10 cellular contexts compared by ENCODE assay signal in genomic region chr18:24189007-24189528, GRCh38. TPM values are rescaled to one million over a fixed set of nuclear protein-coding genes. Genes with fewer than 3 reads are reported as not detected.
DNase-seq lines count a peak whose midpoint lies in the region; ATAC-seq, FAIRE-seq and TF ChIP-seq lines count a peak whose summit lies in the region.
"Had no signal": no experiment of that assay in that cellular context is flagged by ENCODE, and none has a peak within 500 bp of the region (broad histone marks: within the 10 kb centered on the region; RNA-seq: fewer than 3 reads in every experiment).

No MANE protein-coding gene starts in this region.

- DNase-seq in A549 (ENCODE audit: low read depth in 1 of 2, low spot score in 1 of 2) (no peak), dorsolateral prefrontal cortex (no peak), RKO (ENCODE audit: low spot score) (no peak), AG08396 (ENCODE audit: low spot score) (no peak)
- no peak for DNase-seq in stimulated activated CD4-positive, alpha-beta T cell treated with anti-CD3 and anti-CD28 coated beads, Interleukin-4, amount 100 ng/mL, for 4 hours
- DNase-seq in activated CD4-positive, alpha-beta T cell treated with anti-CD3 and anti-CD28 coated beads for 48 hours: no peak
- DNase-seq: activated gamma-delta T cell treated with Interleukin-2 at 50 U/mL for 16 hours, SIG-M5 had no signal

- no peaks in the 10 kb centered on the region for H3K27me3 ChIP-seq in dorsolateral prefrontal cortex

- no peak overlapping the region for H3K27ac ChIP-seq in A549
- H3K27ac ChIP-seq in dorsolateral prefrontal cortex: peak overlapping the region in 50 of 59 donors; percentile 7 to 99 (median 78)

- no peak overlapping the region for H3K4me2 ChIP-seq in A549

- no peak for TF ChIP-seq RAD21 in A549 (conservative IDR thresholded peaks at IDR 0.05 in 1 of 2, IDR thresholded peaks at IDR 0.05 in 1 of 2)

- no peak overlapping the region for H3K4me3 ChIP-seq in A549
- no peak overlapping the region for H3K4me3 ChIP-seq in dorsolateral prefrontal cortex

- POLR2A ChIA-PET in A549 (lab: Yijun Ruan, JAX): interaction anchor here (0.6 kb wide), 1 partner anchor 28 kb away, joined by 3 read pairs; no protein-coding TSS in a partner anchor

- no peaks in the 10 kb centered on the region for H3K9me3 ChIP-seq in A549

- CTCF ChIA-PET in A549 (lab: Yijun Ruan, JAX): interaction anchor here (0.7 to 4.3 kb wide), 3 partner anchors 10 to 171 kb away, joined by 4 to 19 read pairs (median 4); no protein-coding TSS in a partner anchor

- FAIRE-seq in A549 (lab: Jason Lieb, UNC): no peak

- H3K4me1 ChIP-seq in A549: no peaks in the 10 kb centered on the region

- TF ChIP-seq POLR2A in A549 (IDR thresholded peaks at IDR 0.05; ENCODE audit: low read length): no peak

- TF ChIP-seq CTCF in A549 (IDR thresholded peaks at IDR 0.05): no peak
- no peak for TF ChIP-seq CTCF in dorsolateral prefrontal cortex (IDR thresholded peaks at IDR 0.05 in 54 of 56, conservative IDR thresholded peaks at IDR 0.05 in 2 of 56; ENCODE audit: low read depth in 1 of 56, partially characterized antibody in 56 of 56)

- intact Hi-C loops in dorsolateral prefrontal cortex (cut with DNase I): no loop called here

- TF ChIP-seq EP300 in A549 (IDR thresholded peaks at IDR 0.05): no peak

- ATAC-seq in A549: no peak
- ATAC-seq in GM19395 (IDR thresholded peaks at IDR 0.05; ENCODE audit: unreplicated experiment): peak; percentile 84
- peak; percentile 76 for ATAC-seq in HG03025 (IDR thresholded peaks at IDR 0.05; ENCODE audit: low FRiP score, unreplicated experiment)

- 73% methylated on average over 6 of the region's 6 CpGs for WGBS in A549 (ENCODE audit: missing lambda C conversion rate)

TF ChIP-seq in A549, 52 proteins besides CTCF, POLR2A, EP300 and RAD21:
- TF ChIP-seq RFX5 (IDR thresholded peaks at IDR 0.05) (0 out of 2 replicates have a peak, but pooled peaks have one; percentile 43), RCOR1 (IDR thresholded peaks at IDR 0.05; ENCODE audit: low read depth, low read length) (no peak), ESRRA (IDR thresholded peaks at IDR 0.05; ENCODE audit: borderline replicate concordance, low read length) (no peak), ZSCAN20 (CRISPR knock-in tag; IDR thresholded peaks at IDR 0.05) (no peak), NPAS2 (CRISPR knock-in tag; IDR thresholded peaks at IDR 0.05; ENCODE audit: borderline replicate concordance) (no peak), NR3C1 (IDR thresholded peaks at IDR 0.05) (no peak), EHMT2 (IDR thresholded peaks at IDR 0.05; ENCODE audit: low read depth) (no peak), FOSL2 (IDR thresholded peaks at IDR 0.05) (no peak), FOSL2 (CRISPR knock-in tag; IDR thresholded peaks at IDR 0.05) (no peak)

RNA-seq across cellular contexts. Expression of gene CABYR, which starts 50.2 kb away (rescaled TPM):
- polyA plus RNA-seq in A549 (2011; rRNA removed) (22.1 and 26.8 TPM in 2 replicates), A549 (2017; fragmentation: RNase III; extraction: RNeasy Plus Mini Kit Qiagen cat#74134 plus additional on column Dnase treatment) (14.8 to 17.7 TPM (median 15.2 TPM) in 3 replicates)
- polyA plus RNA-seq in A549 (2012; cell fraction: cytosol; rRNA removed): 16.1 and 17.8 TPM in 2 replicates
- polyA plus RNA-seq in A549 (2012; cell fraction: nucleus; rRNA removed): 13.2 and 17.2 TPM in 2 replicates
- polyA minus RNA-seq in A549 (2011; rRNA and poly(A)+ RNA removed): 12.4 and 14.1 TPM in 2 replicates
- total RNA-seq in dorsolateral prefrontal cortex: 10 to 100 TPM in 115 of 120 experiments, 1 to 10 TPM in 5; 8.5 to 29.7 (median 17.0) TPM

Comparison
In these comparisons a context has a peak if more than half of its experiments do, and no peak if none do; other contexts are left out.
1. ATAC-seq: peak in GM19395 (single experiment) and HG03025 (single experiment); none in A549 (0 of 2).
2. H3K27ac ChIP-seq: peak in dorsolateral prefrontal cortex (50 of 59); none in A549 (0 of 2).